Comparison of ENCODE assay signal across 1 cellular context in the genomic region with DNA sequence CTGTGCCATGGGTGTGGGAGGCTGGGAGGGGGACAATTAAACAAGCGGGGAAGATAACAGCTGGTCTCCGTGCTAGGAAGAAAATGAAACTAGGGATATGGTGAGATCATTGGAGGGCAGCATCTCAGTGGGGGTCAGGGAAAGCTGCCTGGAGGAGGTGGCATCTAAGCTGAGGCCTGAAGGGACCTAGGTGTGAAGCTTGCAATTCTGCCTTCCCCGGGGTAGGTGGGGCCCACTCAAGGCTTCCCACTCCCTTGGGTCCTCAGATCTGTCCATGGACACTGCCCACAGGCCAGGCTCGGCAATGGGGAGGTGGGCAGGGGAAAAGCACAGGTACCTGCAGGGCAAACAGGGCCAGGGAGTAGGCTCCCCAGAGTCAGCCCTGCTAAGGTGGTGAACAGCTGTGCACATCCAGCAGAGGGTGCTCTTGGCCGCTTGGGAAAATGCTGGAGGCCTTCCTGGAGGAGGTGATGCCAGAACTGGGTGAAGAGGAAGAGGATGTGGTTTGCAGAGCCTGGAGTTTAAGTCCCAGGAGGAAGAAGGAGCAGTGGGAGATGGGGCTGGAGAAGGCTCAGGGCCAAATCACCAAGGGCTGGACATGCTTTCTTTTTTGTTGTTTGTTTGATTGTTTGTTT.
TF ChIP-seq lines count a peak whose summit lies in the region.

No MANE protein-coding gene starts in this region.

TF ChIP-seq in HEK293, 187 proteins besides CTCF, POLR2A, EP300 and RAD21 (continued from another document):
- TF ChIP-seq, protein P1, sequence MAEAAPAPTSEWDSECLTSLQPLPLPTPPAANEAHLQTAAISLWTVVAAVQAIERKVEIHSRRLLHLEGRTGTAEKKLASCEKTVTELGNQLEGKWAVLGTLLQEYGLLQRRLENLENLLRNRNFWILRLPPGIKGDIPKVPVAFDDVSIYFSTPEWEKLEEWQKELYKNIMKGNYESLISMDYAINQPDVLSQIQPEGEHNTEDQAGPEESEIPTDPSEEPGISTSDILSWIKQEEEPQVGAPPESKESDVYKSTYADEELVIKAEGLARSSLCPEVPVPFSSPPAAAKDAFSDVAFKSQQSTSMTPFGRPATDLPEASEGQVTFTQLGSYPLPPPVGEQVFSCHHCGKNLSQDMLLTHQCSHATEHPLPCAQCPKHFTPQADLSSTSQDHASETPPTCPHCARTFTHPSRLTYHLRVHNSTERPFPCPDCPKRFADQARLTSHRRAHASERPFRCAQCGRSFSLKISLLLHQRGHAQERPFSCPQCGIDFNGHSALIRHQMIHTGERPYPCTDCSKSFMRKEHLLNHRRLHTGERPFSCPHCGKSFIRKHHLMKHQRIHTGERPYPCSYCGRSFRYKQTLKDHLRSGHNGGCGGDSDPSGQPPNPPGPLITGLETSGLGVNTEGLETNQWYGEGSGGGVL (tag by site-specific recombination; IDR thresholded peaks at IDR 0.05) = peak; percentile 31; the same call in 1 of the 2 replicates
- 0 out of 2 replicates have a peak, but pooled peaks have one; percentile 27 for TF ChIP-seq ZNF473 (tag by site-specific recombination; IDR thresholded peaks at IDR 0.05)
- TF ChIP-seq, protein P2, sequence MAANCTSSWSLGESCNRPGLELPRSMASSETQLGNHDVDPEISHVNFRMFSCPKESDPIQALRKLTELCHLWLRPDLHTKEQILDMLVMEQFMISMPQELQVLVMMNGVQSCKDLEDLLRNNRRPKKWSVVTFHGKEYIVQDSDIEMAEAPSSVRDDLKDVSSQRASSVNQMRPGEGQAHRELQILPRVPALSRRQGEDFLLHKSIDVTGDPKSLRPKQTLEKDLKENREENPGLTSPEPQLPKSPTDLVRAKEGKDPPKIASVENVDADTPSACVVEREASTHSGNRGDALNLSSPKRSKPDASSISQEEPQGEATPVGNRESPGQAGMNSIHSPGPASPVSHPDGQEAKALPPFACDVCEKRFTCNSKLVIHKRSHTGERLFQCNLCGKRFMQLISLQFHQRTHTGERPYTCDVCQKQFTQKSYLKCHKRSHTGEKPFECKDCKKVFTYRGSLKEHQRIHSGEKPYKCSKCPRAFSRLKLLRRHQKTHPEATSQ (tag by site-specific recombination; IDR thresholded peaks at IDR 0.05) = 0 out of 2 replicates have a peak, but pooled peaks have one; percentile 11
- TF ChIP-seq ZNF202 (tag by site-specific recombination; IDR thresholded peaks at IDR 0.05; ENCODE audit: borderline replicate concordance) = no peak
- TF ChIP-seq ZNF335 (tag by site-specific recombination; conservative IDR thresholded peaks at IDR 0.05) = peak; percentile 21; the same call in 1 of the 2 replicates
- TF ChIP-seq EGR2 (tag by site-specific recombination; IDR thresholded peaks at IDR 0.05; ENCODE audit: low read depth) = peak; percentile 83
- TF ChIP-seq ZXDB (tag by site-specific recombination; IDR thresholded peaks at IDR 0.05) = no peak
- TF ChIP-seq SCRT2 (tag by site-specific recombination; IDR thresholded peaks at IDR 0.05) = no peak
- TF ChIP-seq ZNF121 (tag by site-specific recombination; IDR thresholded peaks at IDR 0.05) = peak; percentile 40; the same call in 1 of the 2 replicates
- peak; percentile 41; the same call in 1 of the 2 replicates for TF ChIP-seq KLF8 (tag by site-specific recombination; IDR thresholded peaks at IDR 0.05)
- TF ChIP-seq SETDB1 (IDR thresholded peaks at IDR 0.05; ENCODE audit: insufficient read length, low read length) = no peak
- TF ChIP-seq KLF7 (tag by site-specific recombination; IDR thresholded peaks at IDR 0.05; ENCODE audit: borderline replicate concordance) = 0 out of 2 replicates have a peak, but pooled peaks have one; percentile 16
- no peak for TF ChIP-seq ZNF248 (tag by site-specific recombination; IDR thresholded peaks at IDR 0.05)
- TF ChIP-seq, protein P3, sequence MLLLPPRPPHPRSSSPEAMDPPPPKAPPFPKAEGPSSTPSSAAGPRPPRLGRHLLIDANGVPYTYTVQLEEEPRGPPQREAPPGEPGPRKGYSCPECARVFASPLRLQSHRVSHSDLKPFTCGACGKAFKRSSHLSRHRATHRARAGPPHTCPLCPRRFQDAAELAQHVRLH (tag by site-specific recombination; IDR thresholded peaks at IDR 0.05) = peak; percentile 98
- TF ChIP-seq, protein P4, sequence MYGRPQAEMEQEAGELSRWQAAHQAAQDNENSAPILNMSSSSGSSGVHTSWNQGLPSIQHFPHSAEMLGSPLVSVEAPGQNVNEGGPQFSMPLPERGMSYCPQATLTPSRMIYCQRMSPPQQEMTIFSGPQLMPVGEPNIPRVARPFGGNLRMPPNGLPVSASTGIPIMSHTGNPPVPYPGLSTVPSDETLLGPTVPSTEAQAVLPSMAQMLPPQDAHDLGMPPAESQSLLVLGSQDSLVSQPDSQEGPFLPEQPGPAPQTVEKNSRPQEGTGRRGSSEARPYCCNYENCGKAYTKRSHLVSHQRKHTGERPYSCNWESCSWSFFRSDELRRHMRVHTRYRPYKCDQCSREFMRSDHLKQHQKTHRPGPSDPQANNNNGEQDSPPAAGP (tag by site-specific recombination; IDR thresholded peaks at IDR 0.05) = peak; percentile 77
- peak; percentile 23; the same call in 1 of the 2 replicates for TF ChIP-seq ZNF223 (tag by site-specific recombination; IDR thresholded peaks at IDR 0.05)
